Comparison of ENCODE assay signal across 8 cellular contexts in genomic region chr16:47144559-47144877, GRCh38. TPM values are rescaled to one million over a fixed set of nuclear protein-coding genes. Genes with fewer than 3 reads are reported as not detected.
A peak's percentile ranks its signal among the peaks of the same experiment; 100 is the strongest.
DNase-seq lines count a peak whose midpoint lies in the region; ATAC-seq and TF ChIP-seq lines count a peak whose summit lies in the region.

No MANE protein-coding gene starts in this region.

- intact Hi-C loops in dendritic cell treated with granulocyte-macrophage colony-stimulating factor and Interleukin-4, amounts not matched to agents 40 ng/mL and 50 ng/mL, for 4 days (cut with micrococcal nuclease) = loop anchor here (5.0 to 10.0 kb wide), 4 partner anchors 57 to 910 kb away; partner anchors contain the start of gene DNAJA2
- intact Hi-C loops in naive thymus-derived CD4-positive, alpha-beta T cell (cut with micrococcal nuclease) = loop anchor here (1.0 to 10.0 kb wide), 13 partner anchors 77 to 1488 kb away; partner anchors contain the start of genes DNAJA2 (in 2 of the 2), C16orf87 (in 1 of the 2), ITFG1 (in 1 of the 2) and N4BP1 (in 1 of the 2)

- peak overlapping the region; percentile 81 for H3K4me3 Mint-ChIP-seq in dendritic cell treated with granulocyte-macrophage colony-stimulating factor and Interleukin-4, amounts not matched to agents 40 ng/mL and 50 ng/mL, for 4 days
- H3K4me3 Mint-ChIP-seq in naive thymus-derived CD4-positive, alpha-beta T cell = peak overlapping the region; percentile 60 to 82 (median 71)

- H3K4me1 ChIP-seq in Karpas-422 (ENCODE audit: low read length) = peaks cover 33% of the 10 kb centered on the region
- H3K4me1 ChIP-seq in naive thymus-derived CD4-positive, alpha-beta T cell (ENCODE audit: control insufficient read depth in 2 of 2, insufficient read depth in 2 of 2, low read length in 2 of 2) = peaks cover 10 to 15% of the 10 kb centered on the region in 2 donors

- no peak overlapping the region for H3K27ac ChIP-seq in Karpas-422 (ENCODE audit: low read length)
- no peak overlapping the region for H3K27ac ChIP-seq in naive thymus-derived CD4-positive, alpha-beta T cell (ENCODE audit: low read depth, low read length)

- H2AFZ ChIP-seq in Karpas-422 (ENCODE audit: low read length) = 0 out of 2 replicates have a peak overlapping the region, but pooled peaks have one; percentile 13

- POLR2A ChIA-PET in BJ (lab: Charles Lee) = no interaction called here
- POLR2A ChIA-PET in naive thymus-derived CD4-positive, alpha-beta T cell (lab: Charles Lee) = no interaction called here

- peaks cover 21% of the 10 kb centered on the region for H3K27me3 Mint-ChIP-seq in dendritic cell treated with granulocyte-macrophage colony-stimulating factor and Interleukin-4, amounts not matched to agents 40 ng/mL and 50 ng/mL, for 4 days
- peaks cover 22 to 37% (median 34%) of the 10 kb centered on the region in 5 donors for H3K27me3 Mint-ChIP-seq in naive thymus-derived CD4-positive, alpha-beta T cell

- H3K9ac ChIP-seq in Karpas-422 (ENCODE audit: low read length) = peak overlapping the region; percentile 69

- peak overlapping the region; percentile 76 for H3K4me2 ChIP-seq in Karpas-422 (ENCODE audit: low read depth, low read length, poor library complexity, severe bottlenecking)

- CTCF ChIA-PET in BJ (lab: Yijun Ruan, JAX) = interaction anchor here (0.8 to 6.1 kb wide), 20 partner anchors 13 to 1486 kb away, joined by 3 to 69 read pairs (median 4); partner anchors contain the start of genes ABCC12, ITFG1 and PHKB
- CTCF ChIA-PET in naive thymus-derived CD4-positive, alpha-beta T cell (lab: Charles Lee) = no interaction called here

- H3K4me1 Mint-ChIP-seq in dendritic cell treated with granulocyte-macrophage colony-stimulating factor and Interleukin-4, amounts not matched to agents 40 ng/mL and 50 ng/mL, for 4 days (ENCODE audit: low read depth) = peaks cover 22% of the 10 kb centered on the region
- H3K4me1 Mint-ChIP-seq in naive thymus-derived CD4-positive, alpha-beta T cell = peaks cover 12 to 23% (median 17%) of the 10 kb centered on the region in 7 donors

- H3K79me2 ChIP-seq in Karpas-422 (ENCODE audit: low read length) = peaks cover 38% of the 10 kb centered on the region

- H3K9me3 ChIP-seq in Karpas-422 (ENCODE audit: low read length) = no peaks in the 10 kb centered on the region
- H3K9me3 ChIP-seq in naive thymus-derived CD4-positive, alpha-beta T cell (ENCODE audit: control insufficient read depth in 2 of 3, low read length in 3 of 3) = peaks cover 0 to under 1% (median 0%) of the 10 kb centered on the region in 3 experiments

- H3K9me2 ChIP-seq in Karpas-422 (replicated peaks; ENCODE audit: insufficient read depth, low read length) = no peaks in the 10 kb centered on the region

- peak overlapping the region; percentile 79 for H3K27ac Mint-ChIP-seq in dendritic cell treated with granulocyte-macrophage colony-stimulating factor and Interleukin-4, amounts not matched to agents 40 ng/mL and 50 ng/mL, for 4 days
- peak overlapping the region in 3 of 9 donors; percentile 4 to 44 (median 41) for H3K27ac Mint-ChIP-seq in naive thymus-derived CD4-positive, alpha-beta T cell

- no peak for ATAC-seq in naive thymus-derived CD4-positive, alpha-beta T cell
- ATAC-seq in HG02798 (IDR thresholded peaks at IDR 0.05; ENCODE audit: poor library complexity, unreplicated experiment) = no peak

- H3K36me3 ChIP-seq in BJ (ENCODE audit: control insufficient read depth, insufficient read depth, low read length) (no peaks in the 10 kb centered on the region), Karpas-422 (ENCODE audit: insufficient read depth, low read length) (peaks cover 13% of the 10 kb centered on the region)
- H3K36me3 ChIP-seq in naive thymus-derived CD4-positive, alpha-beta T cell (ENCODE audit: control insufficient read depth in 2 of 3, insufficient read depth in 3 of 3, low read length in 3 of 3) = no peaks in the 10 kb centered on the region

- DNase-seq in BJ (ENCODE audit: low read depth) (no peak), Karpas-422 (no peak), HuH-7 (ENCODE audit: low spot score) (no peak), NCI-H1436 (lab: John Stamatoyannopoulos, UW) (no peak), NCI-H2107 treated with DMSO at 0.1 percent for 48 hours (lab: John Stamatoyannopoulos, UW; ENCODE audit: unreplicated experiment) (no peak)
- DNase-seq in naive thymus-derived CD4-positive, alpha-beta T cell = peak in 2 of 9 donors; percentile 2 to 16

- no peaks in the 10 kb centered on the region for H3K9me3 Mint-ChIP-seq in dendritic cell treated with granulocyte-macrophage colony-stimulating factor and Interleukin-4, amounts not matched to agents 40 ng/mL and 50 ng/mL, for 4 days
- peaks cover 0 to 6% (median 0%) of the 10 kb centered on the region in 11 donors for H3K9me3 Mint-ChIP-seq in naive thymus-derived CD4-positive, alpha-beta T cell

- H3K27me3 ChIP-seq in BJ (ENCODE audit: control insufficient read depth, insufficient read depth, low read length) = no peaks in the 10 kb centered on the region
- no peaks in the 10 kb centered on the region for H3K27me3 ChIP-seq in Karpas-422 (ENCODE audit: low read length)
- peaks cover 0 to 12% of the 10 kb centered on the region in 2 donors for H3K27me3 ChIP-seq in naive thymus-derived CD4-positive, alpha-beta T cell (ENCODE audit: control insufficient read depth in 2 of 2, insufficient read depth in 2 of 2, low read length in 2 of 2)

- peaks cover 23% of the 10 kb centered on the region for H4K20me1 ChIP-seq in Karpas-422 (ENCODE audit: insufficient read depth, low read depth, low read length)

- no peak for TF ChIP-seq CTCF in BJ (IDR thresholded peaks at IDR 0.05; ENCODE audit: insufficient read depth, low read depth, low read length)

- peak overlapping the region; percentile 55 for H3K4me3 ChIP-seq in BJ (ENCODE audit: low read depth, low read length)
- peak overlapping the region; percentile 59 for H3K4me3 ChIP-seq in Karpas-422 (ENCODE audit: low read length)
- H3K4me3 ChIP-seq in naive thymus-derived CD4-positive, alpha-beta T cell (ENCODE audit: low read length) = peak overlapping the region; percentile 34

- H3K36me3 Mint-ChIP-seq in dendritic cell treated with granulocyte-macrophage colony-stimulating factor and Interleukin-4, amounts not matched to agents 40 ng/mL and 50 ng/mL, for 4 days (ENCODE audit: low read depth) = no peaks in the 10 kb centered on the region
- no peaks in the 10 kb centered on the region for H3K36me3 Mint-ChIP-seq in naive thymus-derived CD4-positive, alpha-beta T cell

RNA-seq across cellular contexts. Expression of gene NETO2, which starts 0.8 kb away (rescaled TPM):
- polyA plus RNA-seq in BJ (2011; rRNA removed) = 14.4 and 23.1 TPM in 2 replicates
- 5.5 and 12.3 TPM in 2 replicates for polyA minus RNA-seq in BJ (2011; rRNA and poly(A)+ RNA removed)
- 83.9 and 84.4 TPM in 2 replicates for total RNA-seq in Karpas-422 (2014; rRNA removed; shearing (Covaris generic); ENCODE audit: low replicate concordance)
- total RNA-seq in naive thymus-derived CD4-positive, alpha-beta T cell = 1 to 10 TPM in 2 of 5 experiments, under 1 TPM in 3; 0.27 to 8.1 (median 0.46) TPM
- polyA plus RNA-seq in naive thymus-derived CD4-positive, alpha-beta T cell = under 1 TPM in 1 of 2 donors, not detected in 1; 0.25 TPM
